Comparison of ENCODE assay signal across 28 cellular contexts in the genomic region with DNA sequence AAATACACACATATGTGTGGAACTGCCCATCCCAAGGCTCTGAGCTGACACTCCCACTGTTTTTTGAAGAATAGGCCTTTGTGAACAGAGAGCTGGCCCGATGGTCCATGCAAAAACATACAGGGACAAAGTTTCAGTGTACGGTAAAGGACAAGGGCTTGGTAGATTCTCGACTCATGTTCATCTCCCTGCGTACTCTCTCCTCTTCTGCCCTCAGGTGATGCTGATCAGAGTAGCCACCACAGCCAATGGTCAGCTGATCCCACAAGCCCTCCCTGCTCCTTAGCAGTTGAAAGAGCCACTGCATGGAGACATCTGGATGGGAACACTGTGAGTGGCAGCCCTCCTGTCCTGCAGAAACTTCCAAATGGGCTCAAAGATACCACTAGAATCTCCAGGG. TPM values are rescaled to one million over a fixed set of nuclear protein-coding genes. Genes with fewer than 3 reads are reported as not detected.
"Had no signal": no experiment of that assay in that cellular context is flagged by ENCODE, and none has a peak within 500 bp of the region (broad histone marks: within the 10 kb centered on the region; RNA-seq: fewer than 3 reads in every experiment).

No MANE protein-coding gene starts in this region.

- H3K27ac Mint-ChIP-seq: activated naive CD4-positive, alpha-beta T cell treated with anti-CD3 and anti-CD28 coated beads, Interleukin-2, amount 50 U/mL, for 24 hours; IgD-negative memory B cell; T-helper 2 cell treated with Interferon-gamma antibody and Interleukin-4, amounts not matched to agents 5 μg/mL and 100 μg/mL, for 36 hours had no signal

- H3K4me3 Mint-ChIP-seq: activated naive CD4-positive, alpha-beta T cell treated with anti-CD3 and anti-CD28 coated beads, Interleukin-2, amount 50 U/mL, for 24 hours; IgD-negative memory B cell; T-helper 2 cell treated with Interferon-gamma antibody and Interleukin-4, amounts not matched to agents 5 μg/mL and 100 μg/mL, for 36 hours had no signal

- H3K27me3 Mint-ChIP-seq: activated naive CD4-positive, alpha-beta T cell treated with anti-CD3 and anti-CD28 coated beads, Interleukin-2, amount 50 U/mL, for 24 hours had no signal

- ATAC-seq: activated CD4-positive, CD25-positive, alpha-beta regulatory T cell treated with anti-CD3 and anti-CD28 coated beads, Interleukin-2, amount 50 U/mL, for 24 hours; Panc1; Right ventricle myocardium inferior had no signal

- H3K36me3 Mint-ChIP-seq: activated naive CD4-positive, alpha-beta T cell treated with anti-CD3 and anti-CD28 coated beads, Interleukin-2, amount 50 U/mL, for 24 hours had no signal

- H3K36me3 ChIP-seq: breast epithelium, SJCRH30 had no signal

- H3K4me2 ChIP-seq: KMS-11, SK-N-SH had no signal

- H3K4me3 ChIP-seq: breast epithelium, SJCRH30 had no signal

- H3K4me1 ChIP-seq: breast epithelium had no signal

- H3K27ac ChIP-seq: breast epithelium, KMS-11, SJCRH30 had no signal

- H3K27me3 ChIP-seq: breast epithelium, SJCRH30 had no signal

- H3K9me3 Mint-ChIP-seq: activated naive CD4-positive, alpha-beta T cell treated with anti-CD3 and anti-CD28 coated beads, Interleukin-2, amount 50 U/mL, for 24 hours; IgD-negative memory B cell; T-helper 2 cell treated with Interferon-gamma antibody and Interleukin-4, amounts not matched to agents 5 μg/mL and 100 μg/mL, for 36 hours had no signal

- DNase-seq: activated CD4-positive, alpha-beta T cell treated with anti-CD3 and anti-CD28 coated beads for 4 hours; activated CD4-positive, alpha-beta T cell treated with anti-CD3 and anti-CD28 coated beads, Interleukin-2, amount 50 U/mL, for 48 hours; activated naive CD4-positive, alpha-beta T cell; activated T-cell treated with anti-CD3 and anti-CD28 coated beads, Interleukin-2, amount 50 U/mL, for 1 hour; aorta; central memory CD4-positive, alpha-beta T cell; MV-4-11; NCI-H1092 treated with DMSO at 0.1 percent for 48 hours; NCI-H1436; NCI-H1694 treated with DMSO at 0.1 percent for 48 hours; NCI-H2029 treated with DMSO at 0.1 percent for 48 hours; NCI-H510A treated with DMSO at 0.1 percent for 48 hours; NCI-H69; NK-92 treated with Interleukin-12 subunit alpha and Interleukin-12 subunit beta, amount 100 ng/mL, for 24 hours; OCI-M1; RPMI8226; SJCRH30; SK-N-SH had no signal

- H3K9me3 ChIP-seq: breast epithelium, SJCRH30, SK-N-SH had no signal

- H3K9ac ChIP-seq: KMS-11, SK-N-SH had no signal

RNA-seq across cellular contexts. Expression of gene C10orf71, which starts 23.1 kb away (rescaled TPM):
- total RNA-seq: breast epithelium; MCF 10A; T-helper 1 cell treated with Interleukin-12 subunit alpha and Interleukin-12 subunit beta and Interleukin-4 antibody, amounts not matched to agents 30 ng/mL and 1 ng/mL, for 36 hours had no signal
- polyA plus RNA-seq: IgD-negative memory B cell, SK-N-SH had no signal
